Comparison of ENCODE assay signal across 9 cellular contexts in the genomic region with DNA sequence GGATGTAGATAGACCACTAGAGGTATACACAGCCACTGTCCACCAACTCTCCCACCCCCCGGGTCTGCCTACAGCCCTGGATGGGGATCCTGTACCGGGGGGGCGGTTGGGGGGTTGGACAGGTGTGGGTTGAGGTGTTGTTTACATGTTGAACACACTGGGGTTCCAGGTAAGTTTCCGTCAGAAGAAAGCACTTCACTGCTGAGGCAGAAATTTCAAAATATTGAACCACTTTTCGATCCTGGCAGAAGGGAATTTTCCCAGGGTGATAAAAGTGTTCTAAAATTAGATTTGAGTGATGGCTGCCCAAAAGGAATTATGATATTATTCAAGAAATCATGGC. TPM values are rescaled to one million over a fixed set of nuclear protein-coding genes. Genes with fewer than 3 reads are reported as not detected.
A peak's percentile ranks its signal among the peaks of the same experiment; 100 is the strongest.
DNase-seq lines count a peak whose midpoint lies in the region; ATAC-seq and TF ChIP-seq lines count a peak whose summit lies in the region.
"Had no signal": no experiment of that assay in that cellular context is flagged by ENCODE, and none has a peak within 500 bp of the region (broad histone marks: within the 10 kb centered on the region; RNA-seq: fewer than 3 reads in every experiment).

No MANE protein-coding gene starts in this region.

- no peaks in the 10 kb centered on the region for H3K79me2 ChIP-seq in hepatocyte

- no peak overlapping the region for H2AFZ ChIP-seq in hepatocyte

- H3K4me1 ChIP-seq in right cardiac atrium (ENCODE audit: control insufficient read depth, insufficient read depth, low read length) = peaks cover 2% of the 10 kb centered on the region
- H3K4me1 ChIP-seq in hepatocyte (ENCODE audit: insufficient read depth) = peaks cover 20% of the 10 kb centered on the region
- H3K4me1 ChIP-seq in upper lobe of left lung = peaks cover 40 to 65% (median 51%) of the 10 kb centered on the region in 4 donors
- H3K4me1 ChIP-seq in tibial nerve = peaks cover 0 to 31% (median 0%) of the 10 kb centered on the region in 4 donors

- intact Hi-C loops in right cardiac atrium (cut with DNase I) (no loop called here), Right ventricle myocardium superior (cut with DNase I) (loop anchor here (5.0 kb wide), 1 partner anchor 80 kb away; no protein-coding TSS in a partner anchor)

- H3K9me2 ChIP-seq in hepatocyte (replicated peaks; ENCODE audit: insufficient read depth) = no peaks in the 10 kb centered on the region

- TF ChIP-seq CTCF in RWPE1 (conservative IDR thresholded peaks at IDR 0.05; ENCODE audit: low read depth) (no peak), hepatocyte (IDR thresholded peaks at IDR 0.05; ENCODE audit: poor library complexity) (no peak), upper lobe of left lung (IDR thresholded peaks at IDR 0.05) (no peak), tibial nerve (IDR thresholded peaks at IDR 0.05) (no peak)

- DNase-seq in right cardiac atrium (no peak), Right ventricle myocardium superior (no peak), RWPE1 (ENCODE audit: low spot score) (no peak), hepatocyte (ENCODE audit: low spot score) (no peak), upper lobe of left lung (no peak), tibial nerve (ENCODE audit: low spot score in 2 of 2) (no peak), NCI-H1105 treated with DMSO at 0.1 percent for 48 hours (lab: John Stamatoyannopoulos, UW) (no peak)

- ATAC-seq in right cardiac atrium (no peak), Right ventricle myocardium superior (ENCODE audit: poor library complexity) (no peak), upper lobe of left lung (ENCODE audit: low FRiP score in 2 of 2) (no peak), GM21737 (IDR thresholded peaks at IDR 0.05; ENCODE audit: unreplicated experiment) (no peak)

- TF ChIP-seq POLR2A in upper lobe of left lung (IDR thresholded peaks at IDR 0.05) = no peak
- no peak for TF ChIP-seq POLR2A in tibial nerve (IDR thresholded peaks at IDR 0.05)

- no peak overlapping the region for H3K4me2 ChIP-seq in hepatocyte

- CTCF ChIA-PET in RWPE1 (lab: Yijun Ruan, JAX) = interaction anchor here (0.6 to 1.3 kb wide), 2 partner anchors 9 to 31 kb away, joined by 3 read pairs; no protein-coding TSS in a partner anchor

- TF ChIP-seq EP300 in upper lobe of left lung (IDR thresholded peaks at IDR 0.05) (no peak), tibial nerve (IDR thresholded peaks at IDR 0.05) (no peak)

- POLR2A ChIA-PET in RWPE1 (lab: Yijun Ruan, JAX; ENCODE audit: low non-redundant PET) = no interaction called here

- 46% methylated on average over 5 of the region's 5 CpGs for WGBS in right cardiac atrium
- WGBS in hepatocyte (ENCODE audit: low lambda C conversion rate, missing lambda C conversion rate) = 85% methylated on average over 5 of the region's 5 CpGs
- 11 to 21% methylated on average over 4 to 5 of the region's 5 CpGs for WGBS in upper lobe of left lung, 2 donors
- WGBS in tibial nerve, 2 donors = 64 to 71% methylated on average over 5 of the region's 5 CpGs

- H3K27ac ChIP-seq in right cardiac atrium (ENCODE audit: low read length) = peak overlapping the region; percentile 39
- peak overlapping the region; percentile 82 for H3K27ac ChIP-seq in RWPE1
- peak overlapping the region; percentile 95 for H3K27ac ChIP-seq in hepatocyte
- H3K27ac ChIP-seq in upper lobe of left lung = peak overlapping the region; percentile 79 to 86 (median 80)
- H3K27ac ChIP-seq in tibial nerve = peak overlapping the region in 1 of 4 donors; percentile 51

- H3K4me3 ChIP-seq in right cardiac atrium (ENCODE audit: low read length) = no peak overlapping the region
- H3K4me3 ChIP-seq in hepatocyte = no peak overlapping the region
- no peak overlapping the region for H3K4me3 ChIP-seq in upper lobe of left lung
- H3K4me3 ChIP-seq in tibial nerve = no peak overlapping the region

- no peaks in the 10 kb centered on the region for H4K20me1 ChIP-seq in hepatocyte (ENCODE audit: insufficient read depth, poor library complexity, severe bottlenecking)

- H3K36me3 ChIP-seq in hepatocyte (replicated peaks; ENCODE audit: insufficient read depth, low read depth) (no peaks in the 10 kb centered on the region), upper lobe of left lung (no peaks in the 10 kb centered on the region), tibial nerve (no peaks in the 10 kb centered on the region)

- H3K27me3 ChIP-seq in right cardiac atrium (ENCODE audit: control insufficient read depth, insufficient read depth) = no peaks in the 10 kb centered on the region
- no peaks in the 10 kb centered on the region for H3K27me3 ChIP-seq in hepatocyte
- no peaks in the 10 kb centered on the region for H3K27me3 ChIP-seq in upper lobe of left lung
- H3K27me3 ChIP-seq in tibial nerve = no peaks in the 10 kb centered on the region

- no peaks in the 10 kb centered on the region for H3K9me3 ChIP-seq in right cardiac atrium (ENCODE audit: control insufficient read depth, low read length)
- H3K9me3 ChIP-seq in hepatocyte (ENCODE audit: low read depth) = no peaks in the 10 kb centered on the region
- no peaks in the 10 kb centered on the region for H3K9me3 ChIP-seq in upper lobe of left lung
- H3K9me3 ChIP-seq in tibial nerve = no peaks in the 10 kb centered on the region

RNA-seq across cellular contexts. Expression of gene CEACAM16, which starts 6.6 kb away (rescaled TPM):
- total RNA-seq in right cardiac atrium (not detected), Right ventricle myocardium superior (not detected), hepatocyte (0.73 TPM in 1 of 2 replicates, not detected in the other), upper lobe of left lung (not detected), tibial nerve (not detected)
- polyA plus RNA-seq in right cardiac atrium (not detected), hepatocyte (not detected in 2 replicates)
- total RNA-seq: fibroblast of lung had no signal
- polyA plus RNA-seq: fibroblast of lung had no signal

RNA-seq across cellular contexts. Expression of gene CEACAM19, which starts 21.1 kb away (rescaled TPM):
- total RNA-seq in right cardiac atrium = 1 to 10 TPM; 1.8 to 6.1 (median 2.3) TPM
- polyA plus RNA-seq in right cardiac atrium = 4.4 TPM
- 3.9 TPM for total RNA-seq in Right ventricle myocardium superior
- total RNA-seq in hepatocyte = 2.8 and 5.1 TPM in 2 replicates
- polyA plus RNA-seq in hepatocyte = 4.9 and 5.6 TPM in 2 replicates
- 10 to 100 TPM in 2 of 6 donors, 1 to 10 TPM in 4; 2.8 to 13.6 (median 7.2) TPM for total RNA-seq in upper lobe of left lung
- 10 to 100 TPM; 10.9 to 38.7 (median 15.4) TPM for total RNA-seq in tibial nerve

RNA-seq across cellular contexts. Expression of gene PVR, which starts 48.6 kb away (rescaled TPM):
- total RNA-seq in right cardiac atrium (10 to 100 TPM; 25.0 to 44.8 (median 33.9) TPM), Right ventricle myocardium superior (32.1 TPM), hepatocyte (123 and 124 TPM in 2 replicates), upper lobe of left lung (10 to 100 TPM; 40.5 to 89.7 (median 44.2) TPM), tibial nerve (10 to 100 TPM; 55.3 to 71.4 (median 69.6) TPM)
- polyA plus RNA-seq in right cardiac atrium (27.3 TPM), hepatocyte (76.4 and 85.6 TPM in 2 replicates)

RNA-seq across cellular contexts. Expression of gene BCL3, which starts 56.2 kb away (rescaled TPM):
- 10 to 100 TPM; 14.9 to 39.4 (median 17.9) TPM for total RNA-seq in right cardiac atrium
- polyA plus RNA-seq in right cardiac atrium = 25.8 TPM
- 14.6 TPM for total RNA-seq in Right ventricle myocardium superior
- 4.3 and 6.3 TPM in 2 replicates for total RNA-seq in hepatocyte
- polyA plus RNA-seq in hepatocyte = 45.7 and 51.4 TPM in 2 replicates
- 100 to 1,000 TPM in 2 of 6 donors, 10 to 100 TPM in 4; 31.1 to 114 (median 71.6) TPM for total RNA-seq in upper lobe of left lung
- 10 to 100 TPM; 10.3 to 37.8 (median 18.0) TPM for total RNA-seq in tibial nerve
